In genomic region chr11:106961048-106961447, GRCh38 we compare ENCODE assay signal across 1 cellular context.
TF ChIP-seq lines count a peak whose summit lies in the region.

No MANE protein-coding gene starts in this region.

TF ChIP-seq in A549, 52 proteins besides CTCF, POLR2A, EP300 and RAD21 (continued from another document):
- TF ChIP-seq BHLHE40 (IDR thresholded peaks at IDR 0.05; ENCODE audit: low read depth, low read length): no peak
- TF ChIP-seq FOSB (CRISPR knock-in tag; IDR thresholded peaks at IDR 0.05): no peak
- TF ChIP-seq CHD2 (IDR thresholded peaks at IDR 0.05; ENCODE audit: low read length, partially characterized antibody): no peak
- no peak for TF ChIP-seq FOSL2 (IDR thresholded peaks at IDR 0.05)
- TF ChIP-seq FOSL2 (CRISPR knock-in tag; IDR thresholded peaks at IDR 0.05): no peak
- no peak for TF ChIP-seq MAFK (IDR thresholded peaks at IDR 0.05; ENCODE audit: partially characterized antibody)
- TF ChIP-seq TFCP2L1 (CRISPR knock-in tag; IDR thresholded peaks at IDR 0.05): no peak
